Comparison of ENCODE assay signal across 28 cellular contexts in the genomic region with DNA sequence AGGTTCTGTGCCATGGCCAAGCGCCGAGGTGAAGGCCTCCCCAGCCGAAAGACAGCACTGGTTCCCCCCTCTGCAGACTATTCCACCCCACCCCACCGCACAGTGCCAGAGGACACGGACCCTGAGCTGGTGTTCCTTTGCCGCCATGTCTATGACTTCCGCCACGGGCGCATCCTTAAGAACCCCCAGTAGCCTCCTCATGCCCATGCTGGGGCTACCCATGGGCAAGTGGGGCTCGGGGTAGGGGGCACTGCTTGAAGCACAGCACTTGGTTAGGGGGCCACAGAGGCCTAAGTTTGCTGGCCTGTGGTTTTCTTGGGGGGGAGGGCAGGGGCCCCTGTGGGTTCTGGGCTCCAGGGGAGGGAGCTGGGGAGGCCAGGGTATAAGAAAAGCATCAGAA.
"Had no signal": no experiment of that assay in that cellular context is flagged by ENCODE, and none has a peak within 500 bp of the region (broad histone marks: within the 10 kb centered on the region; RNA-seq: fewer than 3 reads in every experiment).

No MANE protein-coding gene starts in this region.

- H3K27ac Mint-ChIP-seq: activated CD4-positive, alpha-beta memory T cell treated with anti-CD3 and anti-CD28 coated beads, Interleukin-2, amount 10 ng/mL, durations not matched to agents 7 days and 5 days; nephron; progenitor cell of endocrine pancreas had no signal

- H3K4me3 Mint-ChIP-seq: activated CD4-positive, alpha-beta memory T cell treated with anti-CD3 and anti-CD28 coated beads, Interleukin-2, amount 10 ng/mL, durations not matched to agents 7 days and 5 days; activated CD4-positive, alpha-beta T cell treated with anti-CD3 and anti-CD28 coated beads, Interleukin-2, amount 10 ng/mL, durations not matched to agents 7 days and 5 days; activated CD8-positive, alpha-beta memory T cell treated with anti-CD3 and anti-CD28 coated beads, Interleukin-2, amount 10 ng/mL, durations not matched to agents 7 days and 5 days; nephron; T-helper 1 cell treated with Interleukin-12 subunit alpha and Interleukin-12 subunit beta and Interleukin-4 antibody, amounts not matched to agents 30 μg/mL and 1 μg/mL, for 36 hours had no signal

- DNase-seq: activated CD4-positive, alpha-beta memory T cell treated with anti-CD3 and anti-CD28 coated beads, Interleukin-2, amount 10 ng/mL, durations not matched to agents 7 days and 5 days; activated CD4-positive, alpha-beta T cell treated with anti-CD3 and anti-CD28 coated beads, Interleukin-2, amount 10 ng/mL, durations not matched to agents 7 days and 5 days; activated CD4-positive, CD25-positive, alpha-beta regulatory T cell treated with anti-CD3 and anti-CD28 coated beads, Interleukin-2, amount 50 U/mL, for 72 hours; activated CD8-positive, alpha-beta memory T cell treated with anti-CD3 and anti-CD28 coated beads, Interleukin-2, amount 10 ng/mL, durations not matched to agents 7 days and 5 days; activated effector memory CD4-positive, alpha-beta T cell treated with anti-CD3 and anti-CD28 coated beads, Interleukin-2, amount 50 U/mL, for 16 hours; activated naive CD4-positive, alpha-beta T cell treated with anti-CD3 and anti-CD28 coated beads, Interleukin-2, amount 50 U/mL, for 16 hours; amygdala; central memory CD4-positive, alpha-beta T cell; dermis blood vessel endothelial cell; effector CD4-positive, alpha-beta T cell; foreskin keratinocyte; left ventricle myocardium inferior; mammary epithelial cell; sigmoid colon; SK-N-SH; small intestine; stimulated activated CD4-positive, alpha-beta T cell treated with anti-CD3 and anti-CD28 coated beads, Interleukin-1b, Interleukin-23, amount 100 ng/mL, for 48 hours; stimulated activated CD4-positive, alpha-beta T cell treated with anti-CD3 and anti-CD28 coated beads, Interleukin-4, amount 100 ng/mL, for 4 hours; stimulated activated CD8-positive, alpha-beta memory T cell treated with anti-CD3 and anti-CD28 coated beads, Interleukin-4, amount 100 ng/mL, for 48 hours; stimulated activated naive CD4-positive, alpha-beta T cell; SW 1271; T-helper 9 cell had no signal

- H3K4me3 ChIP-seq: breast epithelium, esophagus muscularis mucosa, left ventricle myocardium inferior, sigmoid colon, tibial nerve had no signal

- H3K4me1 ChIP-seq: breast epithelium had no signal

- H3K9me3 ChIP-seq: breast epithelium, esophagus muscularis mucosa, left ventricle myocardium inferior, sigmoid colon, SK-N-SH, tibial nerve had no signal

- H3K27me3 Mint-ChIP-seq: activated CD4-positive, alpha-beta memory T cell treated with anti-CD3 and anti-CD28 coated beads, Interleukin-2, amount 10 ng/mL, durations not matched to agents 7 days and 5 days; activated CD4-positive, alpha-beta T cell treated with anti-CD3 and anti-CD28 coated beads, Interleukin-2, amount 10 ng/mL, durations not matched to agents 7 days and 5 days; activated CD8-positive, alpha-beta memory T cell treated with anti-CD3 and anti-CD28 coated beads, Interleukin-2, amount 10 ng/mL, durations not matched to agents 7 days and 5 days; progenitor cell of endocrine pancreas had no signal

- H3K27ac ChIP-seq: breast epithelium, esophagus muscularis mucosa, foreskin keratinocyte, left ventricle myocardium inferior, sigmoid colon, tibial nerve had no signal

- H3K27me3 ChIP-seq: breast epithelium, esophagus muscularis mucosa, foreskin keratinocyte, sigmoid colon, tibial nerve had no signal

- H3K9me3 Mint-ChIP-seq: activated CD4-positive, alpha-beta memory T cell treated with anti-CD3 and anti-CD28 coated beads, Interleukin-2, amount 10 ng/mL, durations not matched to agents 7 days and 5 days; activated CD4-positive, alpha-beta T cell treated with anti-CD3 and anti-CD28 coated beads, Interleukin-2, amount 10 ng/mL, durations not matched to agents 7 days and 5 days; nephron; T-helper 1 cell treated with Interleukin-12 subunit alpha and Interleukin-12 subunit beta and Interleukin-4 antibody, amounts not matched to agents 30 μg/mL and 1 μg/mL, for 36 hours had no signal

- H3K36me3 ChIP-seq: breast epithelium had no signal

- ATAC-seq: activated CD8-positive, alpha-beta memory T cell treated with anti-CD3 and anti-CD28 coated beads, Interleukin-2, amount 10 ng/mL, durations not matched to agents 7 days and 5 days had no signal
